Comparison of ENCODE assay signal across 1 cellular context in genomic region chrX:101677028-101677427, GRCh38.
TF ChIP-seq lines count a peak whose summit lies in the region.

No MANE protein-coding gene starts in this region.

TF ChIP-seq in GM23338, 12 proteins besides CTCF, POLR2A, EP300 and RAD21 (continued from another document):
- TF ChIP-seq ZNF462 (CRISPR knock-in tag; IDR thresholded peaks at IDR 0.05) (no peak), EZH2phosphoT487 (IDR thresholded peaks at IDR 0.05; ENCODE audit: unreplicated experiment) (no peak), JUNB (IDR thresholded peaks at IDR 0.05; ENCODE audit: unreplicated experiment) (no peak), EZH2 (IDR thresholded peaks at IDR 0.05; ENCODE audit: low read depth, unreplicated experiment) (no peak), POLR2AphosphoS5 (IDR thresholded peaks at IDR 0.05; ENCODE audit: low read depth) (no peak), STAT1 (IDR thresholded peaks at IDR 0.05; ENCODE audit: unreplicated experiment) (no peak)
- TF ChIP-seq, protein P1, sequence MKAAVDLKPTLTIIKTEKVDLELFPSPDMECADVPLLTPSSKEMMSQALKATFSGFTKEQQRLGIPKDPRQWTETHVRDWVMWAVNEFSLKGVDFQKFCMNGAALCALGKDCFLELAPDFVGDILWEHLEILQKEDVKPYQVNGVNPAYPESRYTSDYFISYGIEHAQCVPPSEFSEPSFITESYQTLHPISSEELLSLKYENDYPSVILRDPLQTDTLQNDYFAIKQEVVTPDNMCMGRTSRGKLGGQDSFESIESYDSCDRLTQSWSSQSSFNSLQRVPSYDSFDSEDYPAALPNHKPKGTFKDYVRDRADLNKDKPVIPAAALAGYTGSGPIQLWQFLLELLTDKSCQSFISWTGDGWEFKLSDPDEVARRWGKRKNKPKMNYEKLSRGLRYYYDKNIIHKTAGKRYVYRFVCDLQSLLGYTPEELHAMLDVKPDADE (IDR thresholded peaks at IDR 0.05): no peak
TF ChIP-seq in GM23338: peak in this region for 0.
